ENCODE assay signal across 26 cellular contexts in the genomic region with DNA sequence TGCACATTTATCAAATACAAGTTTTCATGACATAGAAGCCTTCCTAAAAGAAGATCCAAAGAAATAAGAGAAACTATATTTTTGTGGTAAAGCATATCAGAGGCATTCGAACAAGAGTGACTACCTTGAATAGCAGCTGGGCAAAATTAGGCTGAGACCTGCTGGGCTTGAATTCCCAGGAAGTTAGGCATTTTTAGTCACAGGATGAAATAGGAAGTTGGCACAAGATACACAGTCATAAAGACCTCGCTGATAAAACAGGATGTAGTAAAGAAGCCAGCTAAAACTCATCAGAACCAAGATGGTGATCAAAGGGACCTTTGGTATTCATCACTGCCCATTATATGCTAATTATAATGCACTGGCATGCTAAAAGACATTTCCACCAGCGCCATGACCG.
DNase-seq lines count a peak whose midpoint lies in the region; ATAC-seq, FAIRE-seq and TF ChIP-seq lines count a peak whose summit lies in the region.
"Had no signal": no experiment of that assay in that cellular context is flagged by ENCODE, and none has a peak within 500 bp of the region (broad histone marks: within the 10 kb centered on the region; RNA-seq: fewer than 3 reads in every experiment).

No MANE protein-coding gene starts in this region.

- no peak for FAIRE-seq in H1 (lab: Jason Lieb, UNC)
- FAIRE-seq: A204.1, GM12878, GM12892, GM18507 had no signal

- H3K79me2 ChIP-seq in PC-3 (ENCODE audit: low read length) (no peaks in the 10 kb centered on the region), H1 (ENCODE audit: control insufficient read depth in 1 of 2, insufficient read depth in 2 of 2, low read length in 2 of 2) (no peaks in the 10 kb centered on the region), mesendoderm (ENCODE audit: control insufficient read depth, insufficient read depth, low read length) (no peaks in the 10 kb centered on the region)

- 97% methylated on average over 4 of the region's 4 CpGs; no CpG with 5 or more reads in 1 of the 2 experiments for WGBS in H1 (ENCODE audit: extremely low coverage in 1 of 2, insufficient coverage in 1 of 2, insufficient read length in 1 of 2, insufficient replicate concordance in 2 of 2, low coverage in 1 of 2, low lambda C conversion rate in 2 of 2, missing lambda C conversion rate in 1 of 2), 2 experiments
- no CpG with 5 or more reads among the region's 4 CpGs for WGBS in mesendoderm (ENCODE audit: extremely low coverage, insufficient coverage, low lambda C conversion rate)

- no peak overlapping the region for H2AK5ac ChIP-seq in H1 (ENCODE audit: low read depth, low read length)
- H2AK5ac ChIP-seq in mesendoderm (ENCODE audit: low read length) = peak overlapping the region; percentile 60

- BruUV-seq in PC-3 (replicated peaks; lab: Mats Ljungman, UMichigan) = no TSS peak

- no peaks in the 10 kb centered on the region for H3K23me2 ChIP-seq in H1 (ENCODE audit: low read depth, low read length)

- no peak overlapping the region for H2BK12ac ChIP-seq in H1 (ENCODE audit: low read depth, low read length)

- TF ChIP-seq EP300 in H1 (IDR thresholded peaks at IDR 0.05; ENCODE audit: borderline replicate concordance in 1 of 2, low read depth in 2 of 2, low read length in 2 of 2) = no peak

- no peaks in the 10 kb centered on the region for H3K79me1 ChIP-seq in H1 (ENCODE audit: low read depth, low read length)
- H3K79me1 ChIP-seq in mesendoderm (ENCODE audit: low read length) = no peaks in the 10 kb centered on the region

- no peaks in the 10 kb centered on the region for H3K36me3 ChIP-seq in PC-3 (ENCODE audit: low read depth, low read length)
- no peaks in the 10 kb centered on the region for H3K36me3 ChIP-seq in H1 (ENCODE audit: control insufficient read depth in 2 of 4, insufficient read depth in 4 of 4, low read length in 3 of 4)
- no peaks in the 10 kb centered on the region for H3K36me3 ChIP-seq in mesendoderm (ENCODE audit: control insufficient read depth, insufficient read depth, low read length)
- H3K36me3 ChIP-seq in vagina = no peaks in the 10 kb centered on the region
- H3K36me3 ChIP-seq: BE2C, BLaER1 had no signal

- DNase-seq in PC-3 (peak; percentile 59), H1 (ENCODE audit: low read depth in 1 of 2, low spot score in 2 of 2) (no peak), mesendoderm (no peak), GM20000 (ENCODE audit: low spot score) (no peak), vagina (ENCODE audit: extremely low spot score in 2 of 2) (no peak)
- DNase-seq: 8988T; ACHN; BE2C; C1 segment of cervical spinal cord; CD4-positive, alpha-beta memory T cell; CD4-positive, CD25-positive, alpha-beta regulatory T cell; CD8-positive, alpha-beta memory T cell; COR-L47; DMS 273 treated with DMSO at 0.1 percent for 48 hours; DMS153; DMS53; DMS79; DND-41; EL; GDM1 had no signal

- H4K20me1 ChIP-seq in PC-3 (ENCODE audit: low read length) = no peaks in the 10 kb centered on the region
- H4K20me1 ChIP-seq in H1 (replicated peaks in 1 of 2; ENCODE audit: control insufficient read depth in 1 of 2, insufficient read depth in 2 of 2, low read length in 2 of 2) = no peaks in the 10 kb centered on the region
- H4K20me1 ChIP-seq: BLaER1 had no signal

- H2BK15ac ChIP-seq in H1 (ENCODE audit: low read length) (0 out of 2 replicates have a peak overlapping the region, but pooled peaks have one; percentile 32), mesendoderm (replicated peaks; ENCODE audit: low read depth) (no peak overlapping the region)

- H3K23ac ChIP-seq in H1 (ENCODE audit: insufficient read length) = no peak overlapping the region
- H3K23ac ChIP-seq in mesendoderm (ENCODE audit: low read length) = no peak overlapping the region

- ATAC-seq in PC-3 (peak; percentile 58), HG03442 (IDR thresholded peaks at IDR 0.05; ENCODE audit: unreplicated experiment) (no peak)
- ATAC-seq: GM12878 had no signal

- 0 out of 2 replicates have a peak overlapping the region, but pooled peaks have one; percentile 15 for H2BK20ac ChIP-seq in H1 (ENCODE audit: low read length)

- intact Hi-C loops in PC-3 (cut with micrococcal nuclease) (no loop called here), vagina (cut with DNase I) (no loop called here)

- no peak overlapping the region for H2BK120ac ChIP-seq in H1 (replicated peaks; ENCODE audit: low read depth, low read length)
- H2BK120ac ChIP-seq in mesendoderm (ENCODE audit: low read depth, low read length) = no peak overlapping the region

- H4K8ac ChIP-seq in H1 (ENCODE audit: extremely low read depth, insufficient read depth, low read length) (no peak overlapping the region), mesendoderm (ENCODE audit: low read depth, low read length) (no peak overlapping the region)

- CTCF ChIA-PET in PC-3 (lab: Charles Lee) (no interaction called here), H1 (lab: Charles Lee; ENCODE audit: partially characterized antibody) (interaction anchor here (0.6 to 0.8 kb wide), 2 partner anchors 20 to 1842 kb away, joined by 3 read pairs; no protein-coding TSS in a partner anchor)

- no peak overlapping the region for H3K14ac ChIP-seq in H1 (ENCODE audit: insufficient read length)

- POLR2A ChIA-PET in PC-3 (lab: Charles Lee; ENCODE audit: unreplicated experiment) = no interaction called here
- POLR2A ChIA-PET in H1 (lab: Charles Lee; ENCODE audit: partially characterized antibody) = no interaction called here

- H3K4me1 ChIP-seq in PC-3 (ENCODE audit: insufficient read depth, low read length) = no peaks in the 10 kb centered on the region
- H3K4me1 ChIP-seq in H1 (replicated peaks in 1 of 4; ENCODE audit: control insufficient read depth in 3 of 4, insufficient read depth in 4 of 4, low read length in 3 of 4) = peaks cover 0 to 17% (median 4%) of the 10 kb centered on the region in 4 experiments; a peak in 2 of 7 replicates
- H3K4me1 ChIP-seq in mesendoderm (ENCODE audit: control insufficient read depth, low read depth, low read length) = peaks cover 7% of the 10 kb centered on the region
- no peaks in the 10 kb centered on the region for H3K4me1 ChIP-seq in vagina
- H3K4me1 ChIP-seq: BE2C, BLaER1 had no signal

- no peak for TF ChIP-seq RAD21 in H1 (IDR thresholded peaks at IDR 0.05 in 1 of 2, conservative IDR thresholded peaks at IDR 0.05 in 1 of 2; ENCODE audit: low read depth in 2 of 2, low read length in 2 of 2)

- H4K91ac ChIP-seq in H1 (replicated peaks; ENCODE audit: insufficient read length, low read length) = no peak overlapping the region

- H3K18ac ChIP-seq in H1 (ENCODE audit: extremely low read depth, low read length) = no peak overlapping the region
- H3K18ac ChIP-seq in mesendoderm (ENCODE audit: low read length) = peak overlapping the region; percentile 61

- TF ChIP-seq CTCF in PC-3 (conservative IDR thresholded peaks at IDR 0.05; ENCODE audit: low read depth, low read length) = no peak
- no peak for TF ChIP-seq CTCF in H1 (IDR thresholded peaks at IDR 0.05; ENCODE audit: control extremely low read depth in 1 of 3, insufficient read depth in 1 of 3, low read depth in 1 of 3, low read length in 3 of 3)
- TF ChIP-seq CTCF in GM20000 (IDR thresholded peaks at IDR 0.05; ENCODE audit: extremely low read depth, missing control alignments) = no peak
- TF ChIP-seq CTCF in vagina (IDR thresholded peaks at IDR 0.05) = no peak

- H3K27ac ChIP-seq in PC-3 (ENCODE audit: low read length) = no peak overlapping the region
- H3K27ac ChIP-seq in H1 (ENCODE audit: low read depth, low read length) = no peak overlapping the region
- H3K27ac ChIP-seq in mesendoderm (ENCODE audit: low read depth, low read length) = peak overlapping the region; percentile 17
- H3K27ac ChIP-seq in vagina = no peak overlapping the region
- H3K27ac ChIP-seq: BLaER1 had no signal

- H2AFZ ChIP-seq in PC-3 (ENCODE audit: low read length) (no peak overlapping the region), H1 (ENCODE audit: low read length) (no peak overlapping the region)

- H3K27me3 ChIP-seq in PC-3 (ENCODE audit: low read length) (no peaks in the 10 kb centered on the region), H1 (replicated peaks in 1 of 4; ENCODE audit: control insufficient read depth in 3 of 4, extremely low read depth in 1 of 4, insufficient read depth in 3 of 4, low read length in 3 of 4) (no peaks in the 10 kb centered on the region), mesendoderm (ENCODE audit: insufficient read depth, low read length, poor library complexity) (no peaks in the 10 kb centered on the region), vagina (no peaks in the 10 kb centered on the region)
- H3K27me3 ChIP-seq: BE2C, BLaER1 had no signal

- no peaks in the 10 kb centered on the region for H3F3A ChIP-seq in PC-3 (ENCODE audit: low read length, unreplicated experiment)

- no peak overlapping the region for H3K4ac ChIP-seq in H1 (replicated peaks; ENCODE audit: insufficient read length, low read depth, low read length)
- H3K4ac ChIP-seq in mesendoderm (ENCODE audit: low read depth, low read length) = peak overlapping the region; percentile 77

- H3K4me2 ChIP-seq in PC-3 (ENCODE audit: low read length) (no peak overlapping the region), H1 (ENCODE audit: insufficient read depth in 1 of 2, low read depth in 2 of 2, low read length in 2 of 2) (no peak overlapping the region), mesendoderm (ENCODE audit: low read length) (no peak overlapping the region)
- H3K4me2 ChIP-seq: BLaER1 had no signal

- H2BK5ac ChIP-seq in H1 (ENCODE audit: low read depth, low read length) (no peak overlapping the region), mesendoderm (ENCODE audit: low read length) (peak overlapping the region; percentile 42)

- no peaks in the 10 kb centered on the region for H3K9me2 ChIP-seq in PC-3 (replicated peaks; ENCODE audit: low read length)

- H4K5ac ChIP-seq in H1 (ENCODE audit: insufficient read length, low read depth, low read length) (no peak overlapping the region), mesendoderm (ENCODE audit: low read length) (no peak overlapping the region)

- no peak overlapping the region for H3K9ac ChIP-seq in PC-3 (ENCODE audit: low read length)
- H3K9ac ChIP-seq in H1 (replicated peaks in 1 of 4; ENCODE audit: extremely low read depth in 1 of 4, low read depth in 3 of 4, low read length in 3 of 4) = no peak overlapping the region
- H3K9ac ChIP-seq in mesendoderm (ENCODE audit: low read length) = no peak overlapping the region
- H3K9ac ChIP-seq: BLaER1 had no signal

- H3K56ac ChIP-seq in H1 (replicated peaks; ENCODE audit: insufficient read length, low read depth, low read length) = no peak overlapping the region
- no peak overlapping the region for H3K56ac ChIP-seq in mesendoderm (ENCODE audit: low read length)

- no peaks in the 10 kb centered on the region for H3K9me3 ChIP-seq in PC-3 (ENCODE audit: low read length)
- H3K9me3 ChIP-seq in H1 (ENCODE audit: insufficient read depth in 2 of 2, low read depth in 1 of 2, low read length in 1 of 2) = no peaks in the 10 kb centered on the region
- H3K9me3 ChIP-seq in vagina = no peaks in the 10 kb centered on the region
- H3K9me3 ChIP-seq: BE2C, BLaER1 had no signal

- TF ChIP-seq POLR2A in H1 (IDR thresholded peaks at IDR 0.05; ENCODE audit: control extremely low read depth in 1 of 2, low read depth in 2 of 2, low read length in 2 of 2) (no peak), vagina (IDR thresholded peaks at IDR 0.05) (no peak)

- H3K4me3 ChIP-seq in PC-3 (ENCODE audit: low read length) (no peak overlapping the region), H1 (ENCODE audit: extremely low read depth in 1 of 4, insufficient read depth in 2 of 4, low read depth in 3 of 4, low read length in 4 of 4) (no peak overlapping the region), mesendoderm (ENCODE audit: low read length) (no peak overlapping the region), vagina (no peak overlapping the region)
- H3K4me3 ChIP-seq: BLaER1, GM12878 had no signal
